ENCODE assay signal across 23 cellular contexts in genomic region chr17:37064166-37064565, GRCh38.
A peak's percentile ranks its signal among the peaks of the same experiment; 100 is the strongest.
DNase-seq lines count a peak whose midpoint lies in the region; ATAC-seq and TF ChIP-seq lines count a peak whose summit lies in the region.
"Had no signal": no experiment of that assay in that cellular context is flagged by ENCODE, and none has a peak within 500 bp of the region (broad histone marks: within the 10 kb centered on the region; RNA-seq: fewer than 3 reads in every experiment).

No MANE protein-coding gene starts in this region.

- H3K4me3 ChIP-seq in neural progenitor cell, result no peak overlapping the region

- ATAC-seq in WTC11 (no peak), GM19452 (IDR thresholded peaks at IDR 0.05; ENCODE audit: unreplicated experiment) (no peak)
- ATAC-seq: CD8-positive, alpha-beta T cell; Panc1 had no signal

- H3K27ac Mint-ChIP-seq in WTC11 (peak overlapping the region; percentile 1; the same call in 1 of the 2 replicates), neural progenitor cell (peak overlapping the region; percentile 16)
- H3K27ac Mint-ChIP-seq: CD8-positive, alpha-beta T cell; HFFc6 had no signal

- H3K27me3 ChIP-seq in neural progenitor cell, result peaks cover 24% of the 10 kb centered on the region

- H3K9me3 ChIP-seq in neural progenitor cell (ENCODE audit: low read depth), result no peaks in the 10 kb centered on the region

- CTCF ChIA-PET in WTC11 (lab: Charles Lee), result interaction anchor here (1.7 to 2.6 kb wide), 3 partner anchors 17 to 19 kb away, joined by 4 to 12 read pairs (median 7); no protein-coding TSS in a partner anchor

- H3K4me1 Mint-ChIP-seq in WTC11 (peaks cover 92% of the 10 kb centered on the region), neural progenitor cell (peaks cover 48% of the 10 kb centered on the region)

- no peak overlapping the region for H2AFZ ChIP-seq in neural progenitor cell (replicated peaks)

- H3K79me2 ChIP-seq in neural progenitor cell (ENCODE audit: low read depth), result no peaks in the 10 kb centered on the region

- H3K9ac ChIP-seq in neural progenitor cell, result no peak overlapping the region

- H3K4me1 ChIP-seq in neural progenitor cell, result peaks cover 19% of the 10 kb centered on the region

- H3K36me3 ChIP-seq in neural progenitor cell, result no peaks in the 10 kb centered on the region

- H3K4me3 Mint-ChIP-seq in WTC11 (no peak overlapping the region), neural progenitor cell (no peak overlapping the region)
- H3K4me3 Mint-ChIP-seq: CD8-positive, alpha-beta T cell; HFFc6 had no signal

- H3K9me3 Mint-ChIP-seq in WTC11, result no peaks in the 10 kb centered on the region
- no peaks in the 10 kb centered on the region for H3K9me3 Mint-ChIP-seq in neural progenitor cell
- H3K9me3 Mint-ChIP-seq: CD8-positive, alpha-beta T cell; HFFc6 had no signal

- H3F3A ChIP-seq in neural progenitor cell (ENCODE audit: low read depth), result peaks cover 12% of the 10 kb centered on the region

- TF ChIP-seq CTCF in WTC11 (IDR thresholded peaks at IDR 0.05) (no peak), neural progenitor cell (IDR thresholded peaks at IDR 0.05) (no peak)

- H3K36me3 Mint-ChIP-seq in WTC11 (peaks cover 2% of the 10 kb centered on the region; the same call in 1 of the 2 replicates), neural progenitor cell (no peaks in the 10 kb centered on the region)
- H3K36me3 Mint-ChIP-seq: CD8-positive, alpha-beta T cell had no signal

- no peaks in the 10 kb centered on the region for H4K20me1 ChIP-seq in neural progenitor cell (ENCODE audit: low read depth)

- H3K27ac ChIP-seq in neural progenitor cell, result no peak overlapping the region
- H3K27ac ChIP-seq: 22Rv1 had no signal

- POLR2A ChIA-PET in WTC11 (lab: Charles Lee), result no interaction called here

- H3K4me2 ChIP-seq in neural progenitor cell, result no peak overlapping the region

- DNase-seq in DMS 273 (lab: John Stamatoyannopoulos, UW; ENCODE audit: unreplicated experiment) (peak; percentile 51), DMS 273 treated with DMSO at 0.1 percent for 48 hours (lab: John Stamatoyannopoulos, UW) (no peak), NCI-H510A (lab: John Stamatoyannopoulos, UW) (peak; percentile 81), WTC11 (ENCODE audit: low spot score) (no peak), neural progenitor cell (ENCODE audit: low spot score) (no peak), hepatic stellate cell (ENCODE audit: low spot score) (no peak)
- no peak for DNase-seq in activated CD8-positive, alpha-beta memory T cell treated with anti-CD3 and anti-CD28 coated beads, Interleukin-2, amount 50 U/mL, for 48 hours
- DNase-seq: ACHN; AML-193; C1 segment of cervical spinal cord; CD8-positive, alpha-beta T cell; EL; H7; HFFc6; KG1; NCI-H1092 treated with DMSO at 0.1 percent for 48 hours; NCI-H1436 treated with DMSO at 0.1 percent for 48 hours; NCI-H1930; NCI-H345; NCI-H69 had no signal

- H3K27me3 Mint-ChIP-seq in WTC11 (ENCODE audit: low read depth), result peaks cover 8% of the 10 kb centered on the region; the same call in 1 of the 2 replicates
- peaks cover 2% of the 10 kb centered on the region for H3K27me3 Mint-ChIP-seq in neural progenitor cell (ENCODE audit: insufficient read depth, low read depth)

TF ChIP-seq in WTC11, 78 proteins besides CTCF, POLR2A, EP300 and RAD21:
- TF ChIP-seq ELF4 (CRISPR knock-in tag; IDR thresholded peaks at IDR 0.05; ENCODE audit: low read depth) (no peak), ETV6 (CRISPR knock-in tag; IDR thresholded peaks at IDR 0.05) (no peak), IRF1 (CRISPR knock-in tag; IDR thresholded peaks at IDR 0.05) (no peak), STAT6 (CRISPR knock-in tag; conservative IDR thresholded peaks at IDR 0.05; ENCODE audit: low read depth) (no peak), PREB (CRISPR knock-in tag; IDR thresholded peaks at IDR 0.05; ENCODE audit: borderline replicate concordance) (no peak), CBFB (CRISPR knock-in tag; IDR thresholded peaks at IDR 0.05; ENCODE audit: low read depth) (no peak), HMGA2 (CRISPR knock-in tag; IDR thresholded peaks at IDR 0.05) (no peak), NR3C1 (CRISPR knock-in tag; conservative IDR thresholded peaks at IDR 0.05; ENCODE audit: low read depth) (no peak), MYBL2 (CRISPR knock-in tag; IDR thresholded peaks at IDR 0.05) (no peak), GTF2I (CRISPR knock-in tag; conservative IDR thresholded peaks at IDR 0.05) (no peak), EMX1 (CRISPR knock-in tag; IDR thresholded peaks at IDR 0.05) (no peak), ZNF512 (CRISPR knock-in tag; IDR thresholded peaks at IDR 0.05; ENCODE audit: borderline replicate concordance) (no peak), USF2 (CRISPR knock-in tag; IDR thresholded peaks at IDR 0.05) (no peak), ZNF121 (CRISPR knock-in tag; IDR thresholded peaks at IDR 0.05) (no peak)

Comparison
In these comparisons a context has a peak if more than half of its experiments do, and no peak if none do; other contexts are left out.
1. DNase-seq: peak in DMS 273 (single experiment) and NCI-H510A (single experiment); none in DMS 273 treated with DMSO at 0.1 percent for 48 hours (single experiment), WTC11 (single experiment), neural progenitor cell (single experiment), hepatic stellate cell (single experiment) and activated CD8-positive, alpha-beta memory T cell treated with anti-CD3 and anti-CD28 coated beads, Interleukin-2, amount 50 U/mL, for 48 hours (single experiment).